9 cellular contexts compared by ENCODE assay signal in the genomic region with DNA sequence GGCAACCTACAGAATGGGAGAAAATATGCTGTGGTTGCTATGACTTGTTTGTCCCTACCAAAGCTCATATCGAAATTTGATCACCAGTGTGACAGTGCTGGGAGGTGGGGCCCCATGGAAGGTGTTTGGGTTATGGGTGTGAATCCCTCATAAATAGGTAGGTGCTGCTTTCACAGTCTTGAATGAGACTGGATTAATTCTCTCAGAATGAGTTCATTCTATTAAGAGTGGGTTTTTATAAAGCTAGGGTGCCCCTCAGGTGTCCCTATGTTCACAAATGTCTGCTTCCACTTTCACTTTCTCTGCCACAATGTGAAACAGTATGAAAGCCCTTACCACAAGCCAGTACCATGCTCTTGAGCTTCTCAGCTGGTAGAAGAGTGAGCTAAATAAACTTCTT.
DNase-seq lines count a peak whose midpoint lies in the region; ATAC-seq and TF ChIP-seq lines count a peak whose summit lies in the region.
"Had no signal": no experiment of that assay in that cellular context is flagged by ENCODE, and none has a peak within 500 bp of the region (broad histone marks: within the 10 kb centered on the region; RNA-seq: fewer than 3 reads in every experiment).

No MANE protein-coding gene starts in this region.

- no peaks in the 10 kb centered on the region for H3K9me3 ChIP-seq in tibial nerve

- no peak overlapping the region for H2AFZ ChIP-seq in KMS-11 (ENCODE audit: low read depth)

- no peak overlapping the region for H3K9ac ChIP-seq in KMS-11

- intact Hi-C loops in Right ventricle myocardium superior (cut with DNase I): no loop called here

- DNase-seq in GM13977 (ENCODE audit: low spot score) (peak; percentile 27), left lobe of liver (ENCODE audit: low spot score) (no peak), tibial nerve (ENCODE audit: low spot score in 2 of 2) (no peak), NCI-H345 treated with DMSO at 0.1 percent for 48 hours (lab: John Stamatoyannopoulos, UW; ENCODE audit: unreplicated experiment) (no peak), Right ventricle myocardium superior (no peak), H7 (no peak)
- DNase-seq: activated CD8-positive, alpha-beta memory T cell treated with anti-CD3 and anti-CD28 coated beads, Interleukin-2, amount 50 U/mL, for 4 hours had no signal

- peaks cover 50% of the 10 kb centered on the region for H3K4me1 ChIP-seq in KMS-11 (ENCODE audit: low read depth, poor library complexity, severe bottlenecking)
- peaks cover 0 to 4% (median 0%) of the 10 kb centered on the region in 4 donors for H3K4me1 ChIP-seq in tibial nerve

- H3K4me3 ChIP-seq in KMS-11 (IDR thresholded peaks at IDR 0.05; ENCODE audit: insufficient read depth, low read depth, low read length): no peak overlapping the region
- H3K4me3 ChIP-seq in tibial nerve: no peak overlapping the region
- no peak overlapping the region for H3K4me3 ChIP-seq in H7 (ENCODE audit: insufficient read depth, low read depth, low read length)

- TF ChIP-seq CTCF in GM13977 (IDR thresholded peaks at IDR 0.05; ENCODE audit: extremely low read depth, insufficient read depth, missing control alignments) (no peak), KMS-11 (conservative IDR thresholded peaks at IDR 0.05; ENCODE audit: low read depth, low read length) (no peak), tibial nerve (IDR thresholded peaks at IDR 0.05) (no peak)

- no peaks in the 10 kb centered on the region for H4K20me1 ChIP-seq in KMS-11 (ENCODE audit: insufficient read depth)

- no peaks in the 10 kb centered on the region for H3K36me3 ChIP-seq in KMS-11 (ENCODE audit: insufficient read depth)
- H3K36me3 ChIP-seq in tibial nerve: no peaks in the 10 kb centered on the region
- no peaks in the 10 kb centered on the region for H3K36me3 ChIP-seq in H7 (replicated peaks; ENCODE audit: control insufficient read depth, insufficient read depth, low read length)

- peak overlapping the region; percentile 4; the same call in 1 of the 2 replicates for H3K27ac ChIP-seq in KMS-11
- H3K27ac ChIP-seq in tibial nerve: no peak overlapping the region

- H3K27me3 ChIP-seq in KMS-11 (ENCODE audit: insufficient read depth, low read depth) (no peaks in the 10 kb centered on the region), tibial nerve (no peaks in the 10 kb centered on the region), H7 (ENCODE audit: control insufficient read depth, insufficient read depth, low read length) (no peaks in the 10 kb centered on the region)

- no peaks in the 10 kb centered on the region for H3K79me2 ChIP-seq in KMS-11 (ENCODE audit: insufficient read depth, low read depth)

- TF ChIP-seq POLR2A in tibial nerve (IDR thresholded peaks at IDR 0.05): no peak

- in situ Hi-C loops in GM13977 (cut with MboI; ENCODE audit: low pct_unique_long_range_greater_than_20kb, low sequenced_read_pairs, unreplicated experiment): loop anchor here (10.0 kb wide), 1 partner anchor 133 kb away; a partner anchor contains a TSS

- 84 to 100% methylated on average over 1 of the region's 1 CpG for WGBS in tibial nerve, 2 donors

- ATAC-seq in GM21576 (IDR thresholded peaks at IDR 0.05; ENCODE audit: unreplicated experiment): peak; percentile 66
- ATAC-seq in left lobe of liver: peak; percentile 90
- ATAC-seq in Right ventricle myocardium superior (ENCODE audit: poor library complexity): no peak

- peak overlapping the region; percentile 75 for H3K4me2 ChIP-seq in KMS-11

- no peak for TF ChIP-seq EP300 in tibial nerve (IDR thresholded peaks at IDR 0.05)
